ENCODE assay signal across 8 cellular contexts in the genomic region with DNA sequence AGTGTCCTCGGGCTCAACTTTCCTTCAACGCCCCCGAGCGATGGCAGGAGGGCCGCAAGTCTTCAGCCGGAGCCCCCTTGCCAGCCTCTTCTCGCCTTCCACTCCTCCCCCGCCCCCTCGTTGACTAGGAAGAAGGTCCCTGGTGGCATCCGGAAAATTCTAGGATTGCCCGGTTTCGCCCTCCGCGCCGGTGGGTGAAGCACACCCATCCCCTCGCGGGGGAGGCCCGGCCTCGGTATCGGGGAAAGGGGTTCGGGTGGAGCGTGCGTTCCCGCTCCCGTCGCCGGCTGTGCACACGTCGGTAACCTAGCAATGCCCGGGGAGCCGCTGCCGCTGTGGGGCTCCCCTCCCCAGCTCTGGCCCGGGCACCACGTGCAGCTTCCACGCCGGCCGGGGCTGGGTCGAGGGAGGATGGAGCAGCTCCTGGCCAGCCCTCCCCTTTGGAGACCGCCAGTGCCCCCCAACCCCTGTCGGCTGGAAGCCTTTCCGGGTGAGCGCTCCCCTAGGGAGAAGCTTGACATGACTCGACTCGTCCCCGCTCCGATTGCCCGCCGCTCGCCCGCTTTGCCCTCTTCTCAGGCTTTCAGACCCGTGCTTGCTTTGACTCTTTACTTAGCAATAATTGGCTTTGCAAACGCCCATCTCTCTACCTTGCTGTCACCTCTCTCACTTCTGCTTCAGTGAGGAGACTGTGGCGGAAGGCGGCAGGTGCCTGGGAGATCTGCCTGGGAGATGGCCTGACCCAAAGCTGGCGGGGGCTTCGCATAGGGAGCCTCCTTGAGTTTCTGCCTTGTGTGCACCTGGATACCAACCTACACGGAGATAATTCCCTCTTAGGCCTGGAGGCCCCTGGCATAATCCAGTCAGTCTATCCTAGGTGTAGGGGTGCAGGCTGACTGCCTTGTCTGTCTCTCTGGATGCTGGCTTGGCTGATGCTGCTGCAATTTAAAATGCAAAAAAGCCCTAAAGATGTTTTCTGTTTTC. TPM values are rescaled to one million over a fixed set of nuclear protein-coding genes. Genes with fewer than 3 reads are reported as not detected.
DNase-seq lines count a peak whose midpoint lies in the region; ATAC-seq, FAIRE-seq and TF ChIP-seq lines count a peak whose summit lies in the region.

No MANE protein-coding gene starts in this region.

- no peaks in the 10 kb centered on the region for H3K9me3 Mint-ChIP-seq in endothelial cell (ENCODE audit: unreplicated experiment)
- H3K9me3 Mint-ChIP-seq in natural killer cell = no peaks in the 10 kb centered on the region

- peak overlapping the region; percentile 53; the same call in 1 of the 2 replicates for H3K9ac ChIP-seq in ES-I3 (ENCODE audit: low read depth, low read length)

- H3K4me1 Mint-ChIP-seq in endothelial cell (ENCODE audit: unreplicated experiment) (peaks cover 9% of the 10 kb centered on the region), natural killer cell (no peaks in the 10 kb centered on the region)

- no peaks in the 10 kb centered on the region for H3K36me3 ChIP-seq in ES-I3 (ENCODE audit: insufficient read depth, low read length)

- DNase-seq in NCI-H2227 treated with DMSO at 0.1 percent for 48 hours (lab: John Stamatoyannopoulos, UW) (peak; percentile 29), endothelial cell (ENCODE audit: low spot score) (peak; percentile 34), natural killer cell (no peak), H54 (ENCODE audit: insufficient read length, low spot score) (no peak), KG1 (lab: John Stamatoyannopoulos, UW) (no peak)
- no peak for DNase-seq in effector CD8-positive, alpha-beta T cell (lab: John Stamatoyannopoulos, UW)

- FAIRE-seq in H54 (lab: Jason Lieb, UNC) = no peak

- H3K4me3 Mint-ChIP-seq in endothelial cell (ENCODE audit: unreplicated experiment) (peak overlapping the region; percentile 86), natural killer cell (peak overlapping the region; percentile 35)

- H3K36me3 Mint-ChIP-seq in endothelial cell (ENCODE audit: low read depth, unreplicated experiment) = no peaks in the 10 kb centered on the region
- H3K36me3 Mint-ChIP-seq in natural killer cell = no peaks in the 10 kb centered on the region

- no peaks in the 10 kb centered on the region for H3K9me3 ChIP-seq in ES-I3 (ENCODE audit: control insufficient read depth, insufficient read depth, low read length)

- intact Hi-C loops in natural killer cell (cut with micrococcal nuclease) = no loop called here

- ATAC-seq in natural killer cell = no peak
- ATAC-seq in GM21786 (IDR thresholded peaks at IDR 0.05; ENCODE audit: unreplicated experiment) = no peak

- no peak for TF ChIP-seq POLR2A in H54 (IDR thresholded peaks at IDR 0.05; ENCODE audit: low read depth, low read length)

- TF ChIP-seq CTCF in endothelial cell (IDR thresholded peaks at IDR 0.05; ENCODE audit: unreplicated experiment) = no peak
- no peak for TF ChIP-seq CTCF in natural killer cell (IDR thresholded peaks at IDR 0.05)

- H3K27ac Mint-ChIP-seq in endothelial cell (ENCODE audit: unreplicated experiment) = no peak overlapping the region
- H3K27ac Mint-ChIP-seq in natural killer cell = no peak overlapping the region

- H3K4me1 ChIP-seq in ES-I3 (ENCODE audit: insufficient read depth, low read length) = 0 out of 2 replicates have a peak, but pooled peaks cover 8% of the 10 kb centered on the region

- H3K27me3 Mint-ChIP-seq in endothelial cell (ENCODE audit: unreplicated experiment) (peaks cover 7% of the 10 kb centered on the region), natural killer cell (ENCODE audit: low read depth in 2 of 2) (peaks cover 51 to 60% of the 10 kb centered on the region in 2 donors)

RNA-seq across cellular contexts. Expression of a gene that starts 1.4 kb away (rescaled TPM):
- total RNA-seq in endothelial cell (ENCODE audit: unreplicated experiment) (208 TPM), natural killer cell (10 to 100 TPM in 1 of 3 donors, under 1 TPM in 1, not detected in 1; 0.54 to 10.1 TPM)

Comparison
In these comparisons a context has a peak if more than half of its experiments do, and no peak if none do; other contexts are left out.
1. DNase-seq: peak in NCI-H2227 treated with DMSO at 0.1 percent for 48 hours (single experiment) and endothelial cell (single experiment); none in natural killer cell (single experiment), H54 (single experiment), effector CD8-positive, alpha-beta T cell (single experiment) and KG1 (single experiment).
2. RNA of a gene that starts 1.4 kb away (total RNA-seq): 208 TPM in endothelial cell (single experiment); 0.54 to 10.1 TPM in natural killer cell; every median in the first group is over 10 times any median in the second.